Comparison of ENCODE assay signal across 8 cellular contexts in the genomic region with DNA sequence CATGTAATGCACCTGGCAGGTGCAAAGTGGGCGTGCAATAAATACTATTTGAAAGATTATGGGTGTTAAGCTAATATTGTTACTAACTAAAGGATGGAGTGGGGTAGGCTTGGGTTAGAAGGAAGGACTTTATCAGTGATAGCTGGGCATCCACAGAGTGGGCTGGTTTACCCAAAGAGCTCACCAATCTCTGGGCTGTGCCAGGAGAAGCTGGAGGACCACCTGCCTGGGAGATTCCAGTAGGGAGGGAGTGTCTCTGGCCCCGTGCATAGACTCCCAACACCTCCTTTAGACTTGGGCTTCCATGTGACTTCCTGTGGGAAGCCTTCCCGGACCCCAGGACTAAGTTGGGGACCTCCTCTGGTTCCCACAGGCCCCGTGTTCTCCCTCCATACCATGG. TPM values are rescaled to one million over a fixed set of nuclear protein-coding genes. Genes with fewer than 3 reads are reported as not detected.
DNase-seq lines count a peak whose midpoint lies in the region; TF ChIP-seq lines count a peak whose summit lies in the region.
"Had no signal": no experiment of that assay in that cellular context is flagged by ENCODE, and none has a peak within 500 bp of the region (broad histone marks: within the 10 kb centered on the region; RNA-seq: fewer than 3 reads in every experiment).

No MANE protein-coding gene starts in this region.

- H3K9ac ChIP-seq in GM23248: peak overlapping the region; percentile 70

- H2AFZ ChIP-seq in GM23248: peak overlapping the region; percentile 92

- H3K27ac ChIP-seq in GM23248 (no peak overlapping the region), RWPE1 (peak overlapping the region; percentile 67)

- peaks cover 6% of the 10 kb centered on the region; the same call in 1 of the 2 replicates for H3F3A ChIP-seq in GM23248 (ENCODE audit: insufficient read depth)

- H4K20me1 ChIP-seq in GM23248 (ENCODE audit: insufficient read depth): no peaks in the 10 kb centered on the region

- no peaks in the 10 kb centered on the region for H3K36me3 Mint-ChIP-seq in mesothelial cell of epicardium

- in situ Hi-C loops in GM23248 (cut with MboI): no loop called here

- DNase-seq in GM23248 (no peak), RWPE1 (ENCODE audit: low spot score) (no peak), mesothelial cell of epicardium (ENCODE audit: low spot score in 2 of 2, unreplicated experiment in 2 of 2) (no peak), pons (ENCODE audit: low spot score) (no peak), COLO829 (ENCODE audit: low spot score) (no peak)
- no peak for DNase-seq in stimulated activated CD8-positive, alpha-beta memory T cell treated with anti-CD3 and anti-CD28 coated beads, Interleukin-4, amount 100 ng/mL, for 48 hours
- DNase-seq: activated CD4-positive, CD25-positive, alpha-beta regulatory T cell; HCEC 1CT had no signal

- CTCF ChIA-PET in RWPE1 (lab: Yijun Ruan, JAX): interaction anchor here (0.6 to 1.8 kb wide), 3 partner anchors 24 to 54 kb away, joined by 5 to 7 read pairs (median 6); a partner anchor contains a TSS

- no peak for TF ChIP-seq CTCF in RWPE1 (conservative IDR thresholded peaks at IDR 0.05; ENCODE audit: low read depth)
- TF ChIP-seq CTCF in mesothelial cell of epicardium (IDR thresholded peaks at IDR 0.05; ENCODE audit: unreplicated experiment): no peak

- no peaks in the 10 kb centered on the region for H3K9me3 Mint-ChIP-seq in mesothelial cell of epicardium

- no peak overlapping the region for H3K4me3 ChIP-seq in GM23248

- H3K9me3 ChIP-seq in GM23248 (ENCODE audit: low read depth): no peaks in the 10 kb centered on the region

- H3K27me3 Mint-ChIP-seq in mesothelial cell of epicardium (ENCODE audit: low read depth): no peaks in the 10 kb centered on the region

- POLR2A ChIA-PET in RWPE1 (lab: Yijun Ruan, JAX; ENCODE audit: low non-redundant PET): no interaction called here

- H3K4me3 Mint-ChIP-seq in mesothelial cell of epicardium: peak overlapping the region; percentile 54

- no peak overlapping the region for H3K4me2 ChIP-seq in GM23248 (ENCODE audit: unreplicated experiment)

- peak overlapping the region; percentile 83 for H3K27ac Mint-ChIP-seq in mesothelial cell of epicardium

- no peaks in the 10 kb centered on the region for H3K36me3 ChIP-seq in GM23248 (ENCODE audit: low read depth)

- peaks cover 21% of the 10 kb centered on the region for H3K4me1 Mint-ChIP-seq in mesothelial cell of epicardium

- WGBS in GM23248 (ENCODE audit: low coverage in 1 of 2, low lambda C conversion rate in 2 of 2, missing lambda C conversion rate in 2 of 2), 2 experiments: 74 to 75% methylated on average over 4 of the region's 4 CpGs

- no peaks in the 10 kb centered on the region for H3K27me3 ChIP-seq in GM23248 (replicated peaks; ENCODE audit: insufficient read depth)

- H3K79me2 ChIP-seq in GM23248 (ENCODE audit: insufficient read depth): peaks cover 14% of the 10 kb centered on the region

- H3K4me1 ChIP-seq in GM23248 (ENCODE audit: insufficient read depth): peaks cover 12% of the 10 kb centered on the region

- no peaks in the 10 kb centered on the region for H3K9me2 ChIP-seq in GM23248 (ENCODE audit: insufficient read depth)

RNA-seq across cellular contexts. Expression of a gene that starts 5.6 kb away (rescaled TPM):
- total RNA-seq in GM23248 (2014; rRNA removed; shearing (Covaris generic)): 39.2 and 59.2 TPM in 2 replicates
- 60.9 and 64.4 TPM in 2 replicates for polyA plus RNA-seq in GM23248 (2016; fragmentation: Nextera tagmentation; extraction: Ambion mirVana)
- 46.6 to 54.9 TPM (median 51.5 TPM) in 3 replicates for total RNA-seq in mesothelial cell of epicardium

RNA-seq across cellular contexts. Expression of a gene that starts 25.2 kb away (rescaled TPM):
- total RNA-seq in GM23248 (2014; rRNA removed; shearing (Covaris generic)): 22.9 and 30.9 TPM in 2 replicates
- polyA plus RNA-seq in GM23248 (2016; fragmentation: Nextera tagmentation; extraction: Ambion mirVana): 11.8 and 12.3 TPM in 2 replicates
- 18.5 to 19.9 TPM (median 19.0 TPM) in 3 replicates for total RNA-seq in mesothelial cell of epicardium

RNA-seq across cellular contexts. Expression of a gene that starts 42.9 kb away (rescaled TPM):
- total RNA-seq in GM23248 (2014; rRNA removed; shearing (Covaris generic)): 29.1 and 46.8 TPM in 2 replicates
- 34.1 and 36.0 TPM in 2 replicates for polyA plus RNA-seq in GM23248 (2016; fragmentation: Nextera tagmentation; extraction: Ambion mirVana)
- total RNA-seq in mesothelial cell of epicardium: 53.7 to 56.2 TPM (median 55.4 TPM) in 3 replicates

RNA-seq across cellular contexts. Expression of a gene that starts 43.3 kb away (rescaled TPM):
- 10.0 and 13.8 TPM in 2 replicates for total RNA-seq in GM23248 (2014; rRNA removed; shearing (Covaris generic))
- polyA plus RNA-seq in GM23248 (2016; fragmentation: Nextera tagmentation; extraction: Ambion mirVana): 30.3 and 33.2 TPM in 2 replicates
- 27.8 to 29.8 TPM (median 29.3 TPM) in 3 replicates for total RNA-seq in mesothelial cell of epicardium

RNA-seq across cellular contexts. Expression of a gene that starts 55.1 kb away (rescaled TPM):
- total RNA-seq in GM23248 (2014; rRNA removed; shearing (Covaris generic)): 474 and 525 TPM in 2 replicates
- 596 and 633 TPM in 2 replicates for polyA plus RNA-seq in GM23248 (2016; fragmentation: Nextera tagmentation; extraction: Ambion mirVana)
- total RNA-seq in mesothelial cell of epicardium: 134 to 143 TPM (median 141 TPM) in 3 replicates
